In genomic region chr3:48468329-48468731, GRCh38 we compare ENCODE assay signal across 2 cellular contexts.
TF ChIP-seq lines count a peak whose summit lies in the region.

No MANE protein-coding gene starts in this region.

TF ChIP-seq in SK-N-SH, 30 proteins besides CTCF, POLR2A, EP300 and RAD21 (continued from another document):
- no peak for TF ChIP-seq IRF3 (IDR thresholded peaks at IDR 0.05; ENCODE audit: low read depth, low read length)
TF ChIP-seq in SK-N-SH: peak in this region for 0.

TF ChIP-seq in SK-N-SH treated with all-trans-retinoic acid at 6 μM for 48 hours, 23 proteins besides CTCF, POLR2A, EP300 and RAD21 (continued from another document):
- TF ChIP-seq RARB (CRISPR knock-in tag; IDR thresholded peaks at IDR 0.05) (no peak), POU6F1 (CRISPR knock-in tag; IDR thresholded peaks at IDR 0.05; ENCODE audit: borderline replicate concordance, low read depth) (no peak), PPARA (CRISPR knock-in tag; IDR thresholded peaks at IDR 0.05; ENCODE audit: borderline replicate concordance) (no peak), ZNF8 (CRISPR knock-in tag; IDR thresholded peaks at IDR 0.05) (no peak), CREB5 (CRISPR knock-in tag; IDR thresholded peaks at IDR 0.05; ENCODE audit: low read depth) (no peak), BACH2 (CRISPR knock-in tag; IDR thresholded peaks at IDR 0.05; ENCODE audit: borderline replicate concordance) (no peak)
